In genomic region chr19:4524808-4525562, GRCh38 we compare ENCODE assay signal across 8 cellular contexts. TPM values are rescaled to one million over a fixed set of nuclear protein-coding genes. Genes with fewer than 3 reads are reported as not detected.
A peak's percentile ranks its signal among the peaks of the same experiment; 100 is the strongest.
DNase-seq lines count a peak whose midpoint lies in the region; ATAC-seq and TF ChIP-seq lines count a peak whose summit lies in the region.

No MANE protein-coding gene starts in this region.

- H3K27ac ChIP-seq in esophagus squamous epithelium: no peak overlapping the region
- H3K27ac ChIP-seq in parathyroid adenoma: no peak overlapping the region
- H3K27ac ChIP-seq in vagina: no peak overlapping the region

- H3K9ac ChIP-seq in parathyroid adenoma: no peak overlapping the region

- H3K9me3 ChIP-seq in esophagus squamous epithelium (no peaks in the 10 kb centered on the region), parathyroid adenoma (ENCODE audit: control insufficient read depth, low read length) (no peaks in the 10 kb centered on the region), vagina (no peaks in the 10 kb centered on the region)

- no peak overlapping the region for H2AFZ ChIP-seq in parathyroid adenoma

- TF ChIP-seq POLR2A in esophagus squamous epithelium (IDR thresholded peaks at IDR 0.05) (no peak), vagina (IDR thresholded peaks at IDR 0.05) (no peak)

- no peaks in the 10 kb centered on the region for H3K27me3 ChIP-seq in esophagus squamous epithelium
- no peaks in the 10 kb centered on the region for H3K27me3 ChIP-seq in parathyroid adenoma (ENCODE audit: control insufficient read depth, insufficient read depth, low read length)
- no peaks in the 10 kb centered on the region for H3K27me3 ChIP-seq in vagina

- peak; percentile 23 for DNase-seq in NCI-H345 (lab: John Stamatoyannopoulos, UW)
- DNase-seq in NCI-H345 treated with DMSO at 0.1 percent for 48 hours (lab: John Stamatoyannopoulos, UW; ENCODE audit: unreplicated experiment): no peak
- peak; percentile 49 for DNase-seq in NCI-H774 (lab: John Stamatoyannopoulos, UW)
- DNase-seq in activated CD8-positive, alpha-beta memory T cell treated with anti-CD3 and anti-CD28 coated beads, Interleukin-2, amount 50 U/mL, for 4 hours: peak; percentile 66
- no peak for DNase-seq in esophagus squamous epithelium (lab: John Stamatoyannopoulos, UW)
- DNase-seq in vagina (ENCODE audit: extremely low spot score in 2 of 2): no peak

- H3K4me2 ChIP-seq in parathyroid adenoma (ENCODE audit: low read length): no peak overlapping the region

- H3K4me1 ChIP-seq in esophagus squamous epithelium: peaks cover under 1 to 2% (median 2%) of the 10 kb centered on the region in 3 donors
- H3K4me1 ChIP-seq in parathyroid adenoma: no peaks in the 10 kb centered on the region
- H3K4me1 ChIP-seq in vagina: no peaks in the 10 kb centered on the region

- 60 to 72% methylated on average over 7 to 12 of the region's 23 CpGs for WGBS in esophagus squamous epithelium, 2 donors

- TF ChIP-seq CTCF in esophagus squamous epithelium (IDR thresholded peaks at IDR 0.05) (peak; percentile 31 to 70 (median 52)), parathyroid adenoma (IDR thresholded peaks at IDR 0.05) (peak; percentile 50), vagina (IDR thresholded peaks at IDR 0.05) (peak in 2 of 3 experiments; percentile 31 to 32)

- no peak overlapping the region for H3K4me3 ChIP-seq in esophagus squamous epithelium
- H3K4me3 ChIP-seq in parathyroid adenoma (ENCODE audit: low read depth, low read length): no peak overlapping the region
- H3K4me3 ChIP-seq in vagina: no peak overlapping the region

- H3K79me2 ChIP-seq in parathyroid adenoma: no peaks in the 10 kb centered on the region

- intact Hi-C loops in esophagus squamous epithelium (cut with DNase I): no loop called here
- intact Hi-C loops in vagina (cut with DNase I): no loop called here

- ATAC-seq in GM19397 (IDR thresholded peaks at IDR 0.05; ENCODE audit: unreplicated experiment): no peak

- H3K36me3 ChIP-seq in esophagus squamous epithelium (no peaks in the 10 kb centered on the region), parathyroid adenoma (ENCODE audit: control insufficient read depth, insufficient read depth, low read length) (no peaks in the 10 kb centered on the region), vagina (no peaks in the 10 kb centered on the region)

RNA-seq across cellular contexts. Expression of gene PLIN4, which starts 6.7 kb away (rescaled TPM):
- 1 to 10 TPM; 1.4 to 6.7 (median 2.4) TPM for total RNA-seq in esophagus squamous epithelium
- total RNA-seq in vagina: 69.5 TPM

RNA-seq across cellular contexts. Expression of gene PLIN5, which starts 10.0 kb away (rescaled TPM):
- 10 to 100 TPM in 1 of 4 donors, 1 to 10 TPM in 3; 1.9 to 12.9 (median 5.2) TPM for total RNA-seq in esophagus squamous epithelium
- 8.8 TPM for total RNA-seq in vagina

RNA-seq across cellular contexts. Expression of gene LRG1, which starts 14.9 kb away (rescaled TPM):
- total RNA-seq in esophagus squamous epithelium (10 to 100 TPM in 3 of 4 donors, 1 to 10 TPM in 1; 3.8 to 53.0 (median 21.1) TPM), vagina (6.9 TPM)

RNA-seq across cellular contexts. Expression of gene SEMA6B, which starts 34.5 kb away (rescaled TPM):
- total RNA-seq in esophagus squamous epithelium (1 to 10 TPM in 2 of 4 donors, under 1 TPM in 2; 0.61 to 4.3 (median 1.8) TPM), vagina (8.3 TPM)

RNA-seq across cellular contexts. Expression of gene HDGFL2, which starts 52.9 kb away (rescaled TPM):
- total RNA-seq in esophagus squamous epithelium (10 to 100 TPM; 18.4 to 28.8 (median 20.5) TPM), vagina (33.1 TPM)

Comparison
In these comparisons a context has a peak if more than half of its experiments do, and no peak if none do; other contexts are left out.
1. DNase-seq: peak in NCI-H345 (single experiment), NCI-H774 (single experiment) and activated CD8-positive, alpha-beta memory T cell treated with anti-CD3 and anti-CD28 coated beads, Interleukin-2, amount 50 U/mL, for 4 hours (single experiment); none in NCI-H345 treated with DMSO at 0.1 percent for 48 hours (single experiment), esophagus squamous epithelium (single experiment) and vagina (0 of 2).
2. Peak in every context shown above with its lines, with median percentiles within 50 percentile points of each other: CTCF ChIP-seq.